ENCODE assay signal across 19 cellular contexts in the genomic region with DNA sequence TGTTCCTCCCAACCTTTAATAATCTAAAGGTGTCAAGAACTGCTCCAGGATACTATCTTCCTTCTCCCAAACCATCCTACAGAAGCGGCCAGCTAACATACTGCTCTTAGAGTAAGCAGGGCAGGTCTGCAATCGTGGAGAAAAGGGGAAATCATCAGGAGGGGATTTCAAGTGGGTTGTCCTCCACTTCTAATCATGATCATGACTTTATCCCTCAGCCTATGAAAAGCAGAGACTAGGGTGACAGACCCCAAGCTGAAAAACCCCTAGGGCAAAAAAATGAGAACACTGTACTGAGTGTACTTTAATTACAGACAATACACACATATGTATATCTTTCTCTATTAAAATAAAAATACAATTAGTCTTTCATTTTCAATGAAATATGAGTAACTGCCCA. TPM values are rescaled to one million over a fixed set of nuclear protein-coding genes. Genes with fewer than 3 reads are reported as not detected.
DNase-seq lines count a peak whose midpoint lies in the region; ATAC-seq, FAIRE-seq and TF ChIP-seq lines count a peak whose summit lies in the region.
"Had no signal": no experiment of that assay in that cellular context is flagged by ENCODE, and none has a peak within 500 bp of the region (broad histone marks: within the 10 kb centered on the region; RNA-seq: fewer than 3 reads in every experiment).

No MANE protein-coding gene starts in this region.

- TF ChIP-seq CTCF in HepG2 (CRISPR knock-in tag; IDR thresholded peaks at IDR 0.05) (no peak), right lobe of liver (IDR thresholded peaks at IDR 0.05) (no peak), HEK293 (tag by site-specific recombination; IDR thresholded peaks at IDR 0.05) (no peak), GM12878 (IDR thresholded peaks at IDR 0.05 in 2 of 3, conservative IDR thresholded peaks at IDR 0.05 in 1 of 3; ENCODE audit: control insufficient read depth in 2 of 3, extremely low read depth in 1 of 3, insufficient read depth in 1 of 3, low read depth in 3 of 3, low read length in 3 of 3) (no peak), type B pancreatic cell (conservative IDR thresholded peaks at IDR 0.05) (no peak), left ventricle myocardium inferior (IDR thresholded peaks at IDR 0.05; ENCODE audit: borderline replicate concordance) (no peak)

- FAIRE-seq in HepG2 (lab: Jason Lieb, UNC) (no peak), GM12878 (lab: Jason Lieb, UNC) (no peak)

- peaks cover 5% of the 10 kb centered on the region for H3K4me1 Mint-ChIP-seq in type B pancreatic cell (ENCODE audit: unreplicated experiment)

- peaks cover 4% of the 10 kb centered on the region for H3K9me3 Mint-ChIP-seq in type B pancreatic cell
- H3K9me3 Mint-ChIP-seq: CD14-positive monocyte had no signal

- RAD21 ChIA-PET in GM12878 (lab: Charles Lee; ENCODE audit: unreplicated experiment) = interaction anchor here (0.6 to 3.4 kb wide), 8 partner anchors 10 to 188 kb away, joined by 3 to 12 read pairs (median 6); no protein-coding TSS in a partner anchor

- peaks cover 0 to 10% of the 10 kb centered on the region in 2 experiments; a peak in 2 of 5 replicates for H3K36me3 ChIP-seq in HepG2 (replicated peaks in 1 of 2; ENCODE audit: control insufficient read depth in 1 of 2, insufficient read depth in 2 of 2, low read length in 2 of 2)
- peaks cover 0 to 5% (median 0%) of the 10 kb centered on the region in 4 donors for H3K36me3 ChIP-seq in right lobe of liver
- peaks cover 5 to 10% of the 10 kb centered on the region in 2 experiments for H3K36me3 ChIP-seq in HEK293 (ENCODE audit: control insufficient read depth in 2 of 2, insufficient read depth in 1 of 2, low read length in 2 of 2)
- H3K36me3 ChIP-seq in GM12878 (ENCODE audit: control insufficient read depth in 2 of 2, insufficient read depth in 2 of 2, low read length in 1 of 2) = peaks cover 0 to 5% of the 10 kb centered on the region in 2 experiments; a peak in 2 of 4 replicates
- H3K36me3 ChIP-seq in left ventricle myocardium inferior = no peaks in the 10 kb centered on the region

- in situ Hi-C loops in HepG2 (cut with HindIII; ENCODE audit: extremely low pct_ligation_motif_present, low pct_unique_long_range_greater_than_20kb) (no loop called here), GM12878 (cut with MboI) (no loop called here)

- no peak overlapping the region for H3K4me3 Mint-ChIP-seq in type B pancreatic cell

- H3K9ac ChIP-seq in HepG2 (ENCODE audit: insufficient read depth, low read depth, low read length) = no peak overlapping the region
- no peak overlapping the region for H3K9ac ChIP-seq in GM12878 (ENCODE audit: control insufficient read depth, insufficient read depth, low read length)
- H3K9ac ChIP-seq: GM23248 had no signal

- DNase-seq in HepG2 (ENCODE audit: low spot score) = no peak
- no peak for DNase-seq in right lobe of liver
- no peak for DNase-seq in GM12878 (ENCODE audit: low read depth, low spot score)
- no peak for DNase-seq in type B pancreatic cell (ENCODE audit: extremely low spot score, unreplicated experiment)
- DNase-seq in Kasumi-1 (lab: John Stamatoyannopoulos, UW) = no peak
- DNase-seq in left ventricle myocardium inferior = no peak
- DNase-seq in NCI-H2029 (lab: John Stamatoyannopoulos, UW) = no peak
- DNase-seq: ACHN, AML-193, Calu3, GM23248, KBM-7, NCI-H1417 treated with DMSO at 0.1 percent for 48 hours, NCI-H1930, NCI-H524, Peyer's patch, SHP77 had no signal

- SMC1A ChIA-PET in GM12878 (lab: Charles Lee; ENCODE audit: uncharacterized antibody, unreplicated experiment) = interaction anchor here (0.7 to 4.2 kb wide), 16 partner anchors 10 to 191 kb away, joined by 3 to 20 read pairs (median 4); a partner anchor contains a TSS

- peaks cover 87% of the 10 kb centered on the region for H3K79me2 ChIP-seq in HepG2 (ENCODE audit: insufficient read depth, low read length)
- peaks cover 16% of the 10 kb centered on the region for H3K79me2 ChIP-seq in GM12878 (ENCODE audit: control insufficient read depth, insufficient read depth, low read length)

- H2AFZ ChIP-seq in HepG2 (ENCODE audit: low read length) (no peak overlapping the region), GM12878 (ENCODE audit: control insufficient read depth, low read depth, low read length) (no peak overlapping the region)
- H2AFZ ChIP-seq: GM23248 had no signal

- TF ChIP-seq POLR2A in HepG2 (IDR thresholded peaks at IDR 0.05; ENCODE audit: insufficient read depth in 1 of 2, low read depth in 2 of 2, low read length in 2 of 2) (no peak), right lobe of liver (IDR thresholded peaks at IDR 0.05) (no peak), GM12878 (IDR thresholded peaks at IDR 0.05; ENCODE audit: low read depth, low read length) (no peak)

- H3K27ac ChIP-seq in HepG2 (ENCODE audit: extremely low read length, insufficient read depth, low read length) (peak overlapping the region; percentile 33), right lobe of liver (no peak overlapping the region), HEK293 (ENCODE audit: extremely low read depth, low read depth, low read length) (no peak overlapping the region), GM12878 (ENCODE audit: control insufficient read depth, insufficient read depth) (no peak overlapping the region), left ventricle myocardium inferior (replicated peaks) (no peak overlapping the region)
- H3K27ac ChIP-seq: GM23248, Peyer's patch had no signal

- no peak for TF ChIP-seq EP300 in HepG2 (IDR thresholded peaks at IDR 0.05; ENCODE audit: low read depth in 2 of 2, low read length in 2 of 2)
- TF ChIP-seq EP300 in HepG2 (CRISPR knock-in tag; IDR thresholded peaks at IDR 0.05; ENCODE audit: borderline replicate concordance) = no peak
- TF ChIP-seq EP300 in GM12878 (IDR thresholded peaks at IDR 0.05; ENCODE audit: borderline replicate concordance in 1 of 2, control insufficient read depth in 1 of 2, low read depth in 2 of 2, low read length in 2 of 2) = no peak

- H3K27me3 ChIP-seq in HepG2 (ENCODE audit: control insufficient read depth in 1 of 2, insufficient read depth in 2 of 2, low read length in 2 of 2) (no peaks in the 10 kb centered on the region), right lobe of liver (no peaks in the 10 kb centered on the region), GM12878 (replicated peaks in 1 of 2; ENCODE audit: control insufficient read depth in 2 of 2, insufficient read depth in 2 of 2, low read length in 1 of 2) (no peaks in the 10 kb centered on the region), left ventricle myocardium inferior (ENCODE audit: low read depth) (no peaks in the 10 kb centered on the region)
- H3K27me3 ChIP-seq: Peyer's patch had no signal

- peaks cover 51% of the 10 kb centered on the region for H3K36me3 Mint-ChIP-seq in type B pancreatic cell
- H3K36me3 Mint-ChIP-seq: CD14-positive monocyte had no signal

- H3K27ac Mint-ChIP-seq in type B pancreatic cell = peak overlapping the region; percentile 67

- H3K4me1 ChIP-seq in HepG2 (ENCODE audit: insufficient read depth, low read length) (peaks cover 82% of the 10 kb centered on the region), right lobe of liver (peaks cover 0 to 41% (median 2%) of the 10 kb centered on the region in 4 donors), HEK293 (ENCODE audit: control insufficient read depth, insufficient read depth, low read length) (peaks cover 3% of the 10 kb centered on the region), GM12878 (ENCODE audit: control insufficient read depth, insufficient read depth, low read length) (peaks cover 17% of the 10 kb centered on the region), left ventricle myocardium inferior (peaks cover 32% of the 10 kb centered on the region)

- H3K27me3 Mint-ChIP-seq in type B pancreatic cell = no peaks in the 10 kb centered on the region

- CTCF ChIA-PET in HepG2 (lab: Yijun Ruan, JAX; ENCODE audit: low intra/inter-chr PET ratio, low total read pairs) = no interaction called here
- CTCF ChIA-PET in HEK293 (lab: Yijun Ruan, JAX) = interaction anchor here (1.2 kb wide), 1 partner anchor 107 kb away, joined by 3 read pairs; no protein-coding TSS in a partner anchor
- CTCF ChIA-PET in GM12878 (lab: Yijun Ruan, JAX) = interaction anchor here (0.9 to 1.4 kb wide), 4 partner anchors 10 to 97 kb away, joined by 3 to 7 read pairs (median 4); no protein-coding TSS in a partner anchor

- 95% methylated on average over 2 of the region's 2 CpGs for WGBS in HepG2 (ENCODE audit: low lambda C conversion rate)
- WGBS in right lobe of liver (ENCODE audit: insufficient coverage, low coverage, low lambda C conversion rate, missing lambda C conversion rate) = 67% methylated on average over 2 of the region's 2 CpGs
- WGBS in GM12878 (ENCODE audit: insufficient coverage, insufficient replicate concordance, low lambda C conversion rate, missing lambda C conversion rate) = 50% methylated on average over 2 of the region's 2 CpGs

- H3K4me3 ChIP-seq in HepG2 (replicated peaks in 1 of 3; ENCODE audit: insufficient read depth in 1 of 3, low read depth in 2 of 3, low read length in 3 of 3) = no peak overlapping the region
- H3K4me3 ChIP-seq in right lobe of liver = no peak overlapping the region
- no peak overlapping the region for H3K4me3 ChIP-seq in HEK293 (ENCODE audit: low read depth, low read length)
- H3K4me3 ChIP-seq in GM12878 = no peak overlapping the region
- H3K4me3 ChIP-seq in left ventricle myocardium inferior = no peak overlapping the region
- H3K4me3 ChIP-seq: GM23248, Peyer's patch had no signal

- BruUV-seq in HepG2 (replicated peaks; lab: Mats Ljungman, UMichigan) (no TSS peak), GM12878 (replicated peaks; lab: Mats Ljungman, UMichigan) (no TSS peak)

- intact Hi-C loops in HepG2 (cut with micrococcal nuclease; ENCODE audit: unreplicated experiment) = no loop called here
- intact Hi-C loops in right lobe of liver (cut with DNase I) = no loop called here
- intact Hi-C loops in GM12878 (cut with micrococcal nuclease; ENCODE audit: unreplicated experiment) = no loop called here
- intact Hi-C loops in left ventricle myocardium inferior (cut with micrococcal nuclease) = no loop called here

- peaks cover 2% of the 10 kb centered on the region; the same call in 1 of the 2 replicates for H4K20me1 ChIP-seq in HepG2 (ENCODE audit: insufficient read depth, low read length)
- no peaks in the 10 kb centered on the region for H4K20me1 ChIP-seq in GM12878 (ENCODE audit: control insufficient read depth, insufficient read depth)

- TF ChIP-seq RAD21 in HepG2 (CRISPR knock-in tag; IDR thresholded peaks at IDR 0.05) = no peak
- TF ChIP-seq RAD21 in GM12878 (IDR thresholded peaks at IDR 0.05; ENCODE audit: insufficient read depth, low read depth, low read length) = no peak

- no peak for ATAC-seq in HepG2
- ATAC-seq in right lobe of liver = no peak
- ATAC-seq in GM12878 = peak; percentile 54

- POLR2A ChIA-PET in HepG2 (lab: Yijun Ruan, JAX) (interaction anchor here (0.9 to 1.1 kb wide), 2 partner anchors 12 to 145 kb away, joined by 3 to 4 read pairs; no protein-coding TSS in a partner anchor), HEK293 (lab: Yijun Ruan, JAX) (no interaction called here), GM12878 (lab: Charles Lee) (interaction anchor here (0.6 to 3.6 kb wide), 10 partner anchors 11 to 171 kb away, joined by 3 to 29 read pairs (median 4); no protein-coding TSS in a partner anchor)

- H3K9me3 ChIP-seq in HepG2 (ENCODE audit: low read length) (no peaks in the 10 kb centered on the region), right lobe of liver (no peaks in the 10 kb centered on the region), HEK293 (ENCODE audit: control insufficient read depth, insufficient read depth, low read depth, low read length) (no peaks in the 10 kb centered on the region), GM12878 (replicated peaks; ENCODE audit: control insufficient read depth, insufficient read depth, low read length) (no peaks in the 10 kb centered on the region), left ventricle myocardium inferior (replicated peaks) (no peaks in the 10 kb centered on the region)
- H3K9me3 ChIP-seq: Peyer's patch had no signal

- no peak overlapping the region for H3K4me2 ChIP-seq in HepG2 (ENCODE audit: low read depth, low read length)
- no peak overlapping the region for H3K4me2 ChIP-seq in GM12878 (ENCODE audit: control insufficient read depth, insufficient read depth)

RNA-seq across cellular contexts. Expression of a gene that starts 13.9 kb away (rescaled TPM):
- total RNA-seq in HepG2 (2016; rRNA removed; fragmentation: Illumina TruSeq; extraction: Trizol) (46.6 and 69.1 TPM in 2 replicates), right lobe of liver (10 to 100 TPM; 41.9 to 74.2 (median 48.4) TPM), GM12878 (2014; rRNA removed) (25.1 and 27.3 TPM in 2 replicates), GM12878 (2014; rRNA removed; fragmentation: Illumina TruSeq; extraction: Trizol) (33.0 and 33.9 TPM in 2 replicates), GM12878 (2021) (41.6 and 44.2 TPM in 2 replicates), type B pancreatic cell (ENCODE audit: low replicate concordance) (52.1 and 240 TPM in 2 replicates), left ventricle myocardium inferior (16.4 TPM)
- total RNA-seq in HepG2 (2016; cell fraction: cytosol; rRNA removed; fragmentation: Illumina TruSeq; extraction: Trizol; ENCODE audit: low read depth) = 75.4 and 77.4 TPM in 2 replicates
- 45.6 and 69.2 TPM in 2 replicates for total RNA-seq in HepG2 (2016; cell fraction: insoluble cytoplasmic fraction; rRNA removed; fragmentation: Illumina TruSeq; extraction: Trizol)
- total RNA-seq in HepG2 (2016; cell fraction: membrane; rRNA removed; fragmentation: Illumina TruSeq; extraction: Trizol) = 44.8 and 48.7 TPM in 2 replicates
- 37.1 and 40.3 TPM in 2 replicates for total RNA-seq in HepG2 (2016; cell fraction: nucleus; rRNA removed; fragmentation: Illumina TruSeq; extraction: Trizol)
- polyA plus RNA-seq in HepG2 (2011; rRNA removed) (33.8 and 45.7 TPM in 2 replicates), GM12878 (2011; rRNA removed) (75.3 and 85.8 TPM in 2 replicates), GM12878 (2014; fragmentation: Illumina TruSeq; extraction: Trizol) (36.0 and 39.4 TPM in 2 replicates), GM12878 (2014; fragmentation: Nextera tagmentation; extraction: Ambion mirVana) (1 to 10 TPM; 3.9 to 5.0 TPM), GM12878 (2014; rRNA removed) (24.4 and 28.5 TPM in 2 replicates), GM12878 (2016; fragmentation: Nextera tagmentation; extraction: Ambion mirVana) (1 to 10 TPM; 8.5 to 9.7 TPM)
- 38.7 and 54.1 TPM in 2 replicates for polyA plus RNA-seq in HepG2 (2011; cell fraction: cytosol; rRNA removed)
- polyA plus RNA-seq in HepG2 (2011; cell fraction: nucleus; rRNA removed) = 18.4 and 20.7 TPM in 2 replicates
- polyA plus RNA-seq in HepG2 (2012) = 38.8 and 40.2 TPM in 2 replicates
- 2.3 and 2.6 TPM in 2 replicates for polyA plus RNA-seq in HepG2 (2016; cell fraction: cytosol; fragmentation: Illumina TruSeq; extraction: Trizol; ENCODE audit: low read depth)
- 45.8 and 48.8 TPM in 2 replicates for polyA plus RNA-seq in HepG2 (2016; cell fraction: insoluble cytoplasmic fraction; fragmentation: Illumina TruSeq; extraction: Trizol; ENCODE audit: low read depth)
- polyA plus RNA-seq in HepG2 (2016; cell fraction: membrane; fragmentation: Illumina TruSeq; extraction: Trizol; ENCODE audit: low read depth) = 11.5 and 13.5 TPM in 2 replicates
- 29.0 and 30.6 TPM in 2 replicates for polyA plus RNA-seq in HepG2 (2016; cell fraction: nucleus; fragmentation: Illumina TruSeq; extraction: Trizol; ENCODE audit: insufficient read depth, low read depth)
- polyA minus RNA-seq in HepG2 (2011; rRNA and poly(A)+ RNA removed; ENCODE audit: low replicate concordance) = 16.0 and 66.0 TPM in 2 replicates
- 50.3 and 55.0 TPM in 2 replicates for polyA minus RNA-seq in HepG2 (2011; cell fraction: cytosol; rRNA and poly(A)+ RNA removed)
- 53.4 and 59.3 TPM in 2 replicates for polyA minus RNA-seq in HepG2 (2011; cell fraction: nucleus; rRNA and poly(A)+ RNA removed)
- total RNA-seq in GM12878 (2013; cell fraction: nucleolus; rRNA removed) = 142 and 202 TPM in 2 replicates
- 17.2 TPM for polyA plus RNA-seq in GM12878 (2011; ENCODE audit: low read depth)
- 42.0 and 85.2 TPM in 2 replicates for polyA plus RNA-seq in GM12878 (2011; cell fraction: cytosol; rRNA removed)
- 28.8 and 32.3 TPM in 2 replicates for polyA plus RNA-seq in GM12878 (2011; cell fraction: nucleus; rRNA removed)
- polyA plus RNA-seq in GM12878 (2012) = 21.7 and 33.5 TPM in 2 replicates
- polyA minus RNA-seq in GM12878 (2011; rRNA and poly(A)+ RNA removed) = 89.2 and 103 TPM in 2 replicates
- polyA minus RNA-seq in GM12878 (2011; cell fraction: cytosol; rRNA and poly(A)+ RNA removed) = 32.7 and 33.5 TPM in 2 replicates
- 24.2 and 25.1 TPM in 2 replicates for polyA minus RNA-seq in GM12878 (2011; cell fraction: nucleus; rRNA and poly(A)+ RNA removed)
